Comparison of ENCODE assay signal across 7 cellular contexts in the genomic region with DNA sequence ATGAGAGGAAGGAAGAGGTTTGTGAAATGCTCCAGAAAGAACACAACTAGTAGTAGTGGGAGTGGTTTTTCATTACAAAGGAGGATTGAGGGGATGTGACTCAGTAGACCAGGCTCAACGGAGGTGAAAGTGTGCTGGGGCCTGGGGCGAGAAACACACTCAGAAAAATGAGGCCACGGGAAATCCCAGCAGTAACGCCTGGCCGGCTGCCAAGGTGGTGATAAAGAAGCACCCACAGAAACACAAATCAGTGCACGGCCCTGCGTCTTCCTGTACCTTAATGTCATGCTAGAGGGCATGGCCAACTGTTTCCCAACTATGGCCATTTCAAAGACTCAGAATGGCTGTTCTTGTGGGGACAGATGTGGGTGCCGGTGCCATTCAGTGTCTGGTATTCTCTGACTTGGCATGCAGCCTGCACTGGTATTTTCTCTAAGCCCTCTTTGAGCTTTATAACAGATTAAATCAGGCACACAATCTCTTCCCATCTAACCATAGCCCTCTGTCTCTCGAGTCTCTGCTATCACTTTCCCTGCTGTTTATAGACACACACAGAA. TPM values are rescaled to one million over a fixed set of nuclear protein-coding genes. Genes with fewer than 3 reads are reported as not detected.
DNase-seq lines count a peak whose midpoint lies in the region; ATAC-seq lines count a peak whose summit lies in the region.

No MANE protein-coding gene starts in this region.

- H4K8ac ChIP-seq in neuronal stem cell (ENCODE audit: low read depth, low read length) = no peak overlapping the region

- no peaks in the 10 kb centered on the region for H3K4me1 ChIP-seq in neuronal stem cell (ENCODE audit: control insufficient read depth in 2 of 2, insufficient read depth in 1 of 2, low read depth in 1 of 2, low read length in 2 of 2)

- H3K27me3 ChIP-seq in neuronal stem cell (ENCODE audit: control insufficient read depth in 3 of 3, insufficient read depth in 3 of 3, low read depth in 1 of 3, low read length in 3 of 3) = no peaks in the 10 kb centered on the region

- H3K27ac Mint-ChIP-seq in activated naive CD4-positive, alpha-beta T cell treated with anti-CD3 and anti-CD28 coated beads, Interleukin-2, amount 50 U/mL, for 72 hours = no peak overlapping the region

- ATAC-seq in GM21529 (IDR thresholded peaks at IDR 0.05; ENCODE audit: unreplicated experiment) = peak; percentile 53
- peak; percentile 95 to 96 for ATAC-seq in activated naive CD4-positive, alpha-beta T cell treated with anti-CD3 and anti-CD28 coated beads, Interleukin-2, amount 50 U/mL, for 72 hours

- in situ Hi-C loops in SK-MEL-5 (cut with HindIII; ENCODE audit: low pct_unique_long_range_greater_than_20kb, low sequenced_read_pairs) = no loop called here

- no peaks in the 10 kb centered on the region for H3K9me3 Mint-ChIP-seq in activated naive CD4-positive, alpha-beta T cell treated with anti-CD3 and anti-CD28 coated beads, Interleukin-2, amount 50 U/mL, for 72 hours

- H2BK5ac ChIP-seq in neuronal stem cell (ENCODE audit: low read length) = no peak overlapping the region

- peaks cover 2 to 38% of the 10 kb centered on the region in 2 donors for H3K36me3 ChIP-seq in neuronal stem cell (replicated peaks in 1 of 2; ENCODE audit: control insufficient read depth in 2 of 2, insufficient read depth in 2 of 2, low read length in 2 of 2)

- no peak overlapping the region for H2BK15ac ChIP-seq in neuronal stem cell (ENCODE audit: low read length)

- H3K23ac ChIP-seq in neuronal stem cell (ENCODE audit: low read depth, low read length, poor library complexity) = no peak overlapping the region

- H2AFZ ChIP-seq in neuronal stem cell (ENCODE audit: low read length) = no peak overlapping the region

- no peak overlapping the region for H3K4me2 ChIP-seq in neuronal stem cell (ENCODE audit: insufficient read depth, low read length, poor library complexity, severe bottlenecking)

- H3K36me3 Mint-ChIP-seq in activated naive CD4-positive, alpha-beta T cell treated with anti-CD3 and anti-CD28 coated beads, Interleukin-2, amount 50 U/mL, for 72 hours = peaks cover 7 to 16% of the 10 kb centered on the region in 2 donors

- H3K14ac ChIP-seq in neuronal stem cell (ENCODE audit: low read length) = no peak overlapping the region

- H3K18ac ChIP-seq in neuronal stem cell (ENCODE audit: low read length) = no peak overlapping the region

- H4K91ac ChIP-seq in neuronal stem cell (ENCODE audit: low read depth, low read length, poor library complexity) = no peak overlapping the region

- H2BK120ac ChIP-seq in neuronal stem cell (ENCODE audit: low read depth, low read length) = no peak overlapping the region

- H3K9ac ChIP-seq in neuronal stem cell (ENCODE audit: low read depth, low read length, poor library complexity) = no peak overlapping the region

- no peak overlapping the region for H2BK12ac ChIP-seq in neuronal stem cell (ENCODE audit: low read length)

- peak; percentile 59 for DNase-seq in SK-MEL-5 (ENCODE audit: low read depth, low spot score)
- DNase-seq in activated naive CD4-positive, alpha-beta T cell treated with anti-CD3 and anti-CD28 coated beads, Interleukin-2, amount 50 U/mL, for 72 hours (ENCODE audit: low spot score in 2 of 2) = peak; percentile 87 to 93
- peak; percentile 52 for DNase-seq in putamen (ENCODE audit: low spot score)
- DNase-seq in NCI-H1417 (lab: John Stamatoyannopoulos, UW) = no peak
- DNase-seq in NOMO-1 (lab: John Stamatoyannopoulos, UW; ENCODE audit: unreplicated experiment in 2 of 2) = no peak
- no peak for DNase-seq in neuronal stem cell (ENCODE audit: low spot score)

- no CpG with 5 or more reads among the region's 9 CpGs for WGBS in neuronal stem cell (ENCODE audit: extremely low coverage in 2 of 2, insufficient read length in 2 of 2, insufficient replicate concordance in 1 of 2), 2 donors

- no peak overlapping the region for H3K4ac ChIP-seq in neuronal stem cell (ENCODE audit: low read length)

- H3K79me1 ChIP-seq in neuronal stem cell (ENCODE audit: low read depth, low read length) = no peaks in the 10 kb centered on the region

- H3K4me3 ChIP-seq in neuronal stem cell (ENCODE audit: low read length in 2 of 2) = no peak overlapping the region

- no peak overlapping the region for H2AK5ac ChIP-seq in neuronal stem cell (ENCODE audit: low read depth, low read length)

- no peak overlapping the region for H3K27ac ChIP-seq in neuronal stem cell (replicated peaks; ENCODE audit: low read length)

- no peaks in the 10 kb centered on the region for H3K9me3 ChIP-seq in neuronal stem cell (replicated peaks in 1 of 2; ENCODE audit: control insufficient read depth in 2 of 2, insufficient read depth in 1 of 2, low read depth in 1 of 2, low read length in 2 of 2)

RNA-seq across cellular contexts. Expression of gene URB2, which starts 38.2 kb away (rescaled TPM):
- 17.5 and 17.6 TPM in 2 replicates for total RNA-seq in SK-MEL-5 (2014; rRNA removed; shearing (Covaris generic))
- polyA plus RNA-seq in SK-MEL-5 (2015; cell fraction: cytosol; rRNA removed) = 12.8 and 16.9 TPM in 2 replicates
- 23.9 and 25.6 TPM in 2 replicates for polyA plus RNA-seq in SK-MEL-5 (2015; cell fraction: nucleus; rRNA removed)
- total RNA-seq in activated naive CD4-positive, alpha-beta T cell treated with anti-CD3 and anti-CD28 coated beads, Interleukin-2, amount 50 U/mL, for 72 hours = 10 to 100 TPM; 11.4 to 15.7 TPM
- polyA plus RNA-seq in neuronal stem cell (2013, experiment 1 of 2) = 4.5 TPM
- 4.6 TPM for polyA plus RNA-seq in neuronal stem cell (2013, experiment 2 of 2)

RNA-seq across cellular contexts. Expression of gene TAF5L, which starts 38.3 kb away (rescaled TPM):
- 21.5 TPM in 2 replicates for total RNA-seq in SK-MEL-5 (2014; rRNA removed; shearing (Covaris generic))
- polyA plus RNA-seq in SK-MEL-5 (2015; cell fraction: cytosol; rRNA removed) = 21.2 and 26.7 TPM in 2 replicates
- 18.7 and 23.5 TPM in 2 replicates for polyA plus RNA-seq in SK-MEL-5 (2015; cell fraction: nucleus; rRNA removed)
- total RNA-seq in activated naive CD4-positive, alpha-beta T cell treated with anti-CD3 and anti-CD28 coated beads, Interleukin-2, amount 50 U/mL, for 72 hours = 10 to 100 TPM; 10.9 to 21.6 TPM
- polyA plus RNA-seq in neuronal stem cell (2013, experiment 1 of 2) = 13.9 TPM
- 14.3 TPM for polyA plus RNA-seq in neuronal stem cell (2013, experiment 2 of 2)

Comparison
In these comparisons a context has a peak if more than half of its experiments do, and no peak if none do; other contexts are left out.
1. DNase-seq: peak in SK-MEL-5 (single experiment), activated naive CD4-positive, alpha-beta T cell treated with anti-CD3 and anti-CD28 coated beads, Interleukin-2, amount 50 U/mL, for 72 hours (2 of 2) and putamen (single experiment); none in NCI-H1417 (0 of 3), NOMO-1 (0 of 2) and neuronal stem cell (single experiment).